Comparison of ENCODE assay signal across 8 cellular contexts in genomic region chr14:54440037-54440436, GRCh38. TPM values are rescaled to one million over a fixed set of nuclear protein-coding genes. Genes with fewer than 3 reads are reported as not detected.
DNase-seq lines count a peak whose midpoint lies in the region; ATAC-seq and TF ChIP-seq lines count a peak whose summit lies in the region.

No MANE protein-coding gene starts in this region.

- TF ChIP-seq EP300 in esophagus muscularis mucosa (IDR thresholded peaks at IDR 0.05) = no peak

- no peak for ATAC-seq in GM21390 (IDR thresholded peaks at IDR 0.05; ENCODE audit: unreplicated experiment)

- H3K27ac ChIP-seq in SJSA1 (peak overlapping the region; percentile 87), esophagus muscularis mucosa (replicated peaks in 1 of 4) (peak overlapping the region; percentile 89 to 97 (median 95)), prostate gland (peak overlapping the region in 1 of 2 donors; percentile 87)

- H3K27me3 ChIP-seq in GM06990 (replicated peaks; ENCODE audit: control insufficient read depth, insufficient read depth, low read length) (no peaks in the 10 kb centered on the region; the same call in 1 of the 2 replicates), SJSA1 (replicated peaks) (no peaks in the 10 kb centered on the region), esophagus muscularis mucosa (no peaks in the 10 kb centered on the region), prostate gland (replicated peaks; ENCODE audit: insufficient read depth) (no peaks in the 10 kb centered on the region)

- H3K9me3 ChIP-seq in SJSA1 (replicated peaks) = no peaks in the 10 kb centered on the region
- no peaks in the 10 kb centered on the region for H3K9me3 ChIP-seq in esophagus muscularis mucosa
- H3K9me3 ChIP-seq in prostate gland = no peaks in the 10 kb centered on the region

- H3K36me3 ChIP-seq in GM06990 (ENCODE audit: control insufficient read depth, insufficient read depth, low read length) = no peaks in the 10 kb centered on the region
- peaks cover 20% of the 10 kb centered on the region for H3K36me3 ChIP-seq in SJSA1
- no peaks in the 10 kb centered on the region for H3K36me3 ChIP-seq in esophagus muscularis mucosa
- H3K36me3 ChIP-seq in prostate gland = no peaks in the 10 kb centered on the region

- TF ChIP-seq POLR2A in esophagus muscularis mucosa (IDR thresholded peaks at IDR 0.05; ENCODE audit: low read depth) (no peak), prostate gland (IDR thresholded peaks at IDR 0.05) (no peak)

- 62% methylated on average over 7 of the region's 7 CpGs for WGBS in esophagus muscularis mucosa
- WGBS in prostate gland = 44% methylated on average over 7 of the region's 7 CpGs

- in situ Hi-C loops in GM13976 (cut with MboI; ENCODE audit: low sequenced_read_pairs, unreplicated experiment) = no loop called here

- H3K4me3 ChIP-seq in GM06990 (replicated peaks; ENCODE audit: low read depth, low read length) (peak overlapping the region; percentile 79), SJSA1 (peak overlapping the region; percentile 91), esophagus muscularis mucosa (peak overlapping the region; percentile 73 to 89 (median 82)), prostate gland (peak overlapping the region; percentile 66 to 89)

- TF ChIP-seq CTCF in GM06990 (IDR thresholded peaks at IDR 0.05; ENCODE audit: insufficient read depth, low read length, poor library complexity, severe bottlenecking) = no peak
- TF ChIP-seq CTCF in esophagus muscularis mucosa (IDR thresholded peaks at IDR 0.05) = no peak
- TF ChIP-seq CTCF in prostate gland (IDR thresholded peaks at IDR 0.05) = no peak
- TF ChIP-seq CTCF in GM13976 (IDR thresholded peaks at IDR 0.05; ENCODE audit: borderline replicate concordance, control extremely low read depth, extremely low read depth, insufficient read depth, missing control alignments) = no peak

- DNase-seq in GM06990 (ENCODE audit: extremely low read depth, insufficient read length) (no peak), SJSA1 (ENCODE audit: low read depth in 1 of 2, low spot score in 2 of 2) (peak in 1 of 2 experiments; percentile 19), esophagus muscularis mucosa (ENCODE audit: extremely low spot score) (no peak), prostate gland (ENCODE audit: low spot score) (no peak), GM13976 (ENCODE audit: low spot score) (no peak), NCI-H2196 (lab: John Stamatoyannopoulos, UW; ENCODE audit: unreplicated experiment) (no peak)
- DNase-seq in central memory CD4-positive, alpha-beta T cell = no peak

- intact Hi-C loops in esophagus muscularis mucosa (cut with DNase I) (loop anchor here (2.0 to 5.0 kb wide), 2 partner anchors 43 to 49 kb away; partner anchors contain the start of genes CDKN3 and GMFB), prostate gland (cut with DNase I) (loop anchor here (2.0 kb wide), 1 partner anchor 49 kb away; the partner anchor contains the start of gene GMFB)

- H3K4me1 ChIP-seq in SJSA1 (replicated peaks) (peaks cover 28% of the 10 kb centered on the region), esophagus muscularis mucosa (peaks cover 20 to 47% (median 30%) of the 10 kb centered on the region in 4 donors), prostate gland (replicated peaks) (peaks cover 3% of the 10 kb centered on the region)

RNA-seq across cellular contexts. Expression of gene CNIH1, which starts 1.1 kb away (rescaled TPM):
- 104 and 219 TPM in 2 replicates for total RNA-seq in SJSA1 (2014; rRNA removed; shearing (Covaris generic))
- total RNA-seq in esophagus muscularis mucosa (100 to 1,000 TPM in 2 of 4 donors, 10 to 100 TPM in 2; 52.3 to 144 (median 103) TPM), prostate gland (100 to 1,000 TPM; 113 to 193 TPM)

RNA-seq across cellular contexts. Expression of gene CDKN3, which starts 43.2 kb away (rescaled TPM):
- 152 and 162 TPM in 2 replicates for total RNA-seq in SJSA1 (2014; rRNA removed; shearing (Covaris generic))
- 1 to 10 TPM in 2 of 4 donors, under 1 TPM in 2; 0.65 to 4.8 (median 1.0) TPM for total RNA-seq in esophagus muscularis mucosa
- 10 to 100 TPM in 1 of 2 donors, 1 to 10 TPM in 1; 2.6 to 20.6 TPM for total RNA-seq in prostate gland

RNA-seq across cellular contexts. Expression of gene GMFB, which starts 48.7 kb away (rescaled TPM):
- 74.5 and 86.2 TPM in 2 replicates for total RNA-seq in SJSA1 (2014; rRNA removed; shearing (Covaris generic))
- total RNA-seq in esophagus muscularis mucosa = 10 to 100 TPM; 21.4 to 49.4 (median 43.7) TPM
- total RNA-seq in prostate gland = 10 to 100 TPM; 19.2 to 37.1 TPM
